16 cellular contexts compared by ENCODE assay signal in the genomic region with DNA sequence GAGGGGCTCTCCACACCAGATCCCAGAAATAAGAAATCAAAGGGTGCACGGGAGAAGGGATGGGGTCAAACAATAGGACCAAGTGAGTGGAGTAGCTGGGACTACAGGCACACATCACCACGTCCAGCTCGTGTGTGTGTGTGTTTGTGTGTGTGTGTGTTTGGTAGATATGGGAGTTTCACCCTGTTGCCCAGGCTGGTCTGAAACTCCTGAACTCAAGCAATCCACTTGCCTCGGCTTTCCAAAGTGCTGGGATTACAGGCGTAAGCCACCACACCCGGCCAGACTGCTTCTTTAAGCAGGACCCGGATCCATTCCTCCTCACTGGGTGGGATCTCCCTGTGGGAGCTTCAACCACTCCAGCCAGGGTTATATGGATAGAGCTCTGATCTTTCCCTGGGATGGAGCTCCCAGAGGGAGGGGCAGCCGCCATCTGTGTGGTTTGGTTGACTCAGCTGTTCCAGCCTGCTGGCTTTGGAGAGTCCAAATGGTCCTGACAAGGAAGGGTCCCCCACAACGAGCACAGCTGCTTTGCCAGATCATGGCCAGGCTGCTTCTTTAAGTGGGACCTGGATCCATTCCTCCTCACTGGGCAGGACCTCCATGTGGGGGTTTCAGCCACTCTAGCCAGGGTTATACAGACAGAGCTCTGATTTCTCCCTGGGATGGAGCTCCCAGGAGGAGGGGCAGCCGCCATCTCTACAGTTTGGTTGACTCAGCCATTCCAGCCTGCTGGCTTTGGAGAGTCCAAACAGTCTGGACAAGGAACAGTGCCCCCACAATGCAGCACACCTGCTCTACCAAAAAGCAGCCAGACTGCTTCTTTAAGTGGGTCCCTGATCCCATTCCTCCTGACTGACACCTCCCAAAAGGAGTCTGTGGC. TPM values are rescaled to one million over a fixed set of nuclear protein-coding genes. Genes with fewer than 3 reads are reported as not detected.
A peak's percentile ranks its signal among the peaks of the same experiment; 100 is the strongest.
DNase-seq lines count a peak whose midpoint lies in the region; ATAC-seq and TF ChIP-seq lines count a peak whose summit lies in the region.
"Had no signal": no experiment of that assay in that cellular context is flagged by ENCODE, and none has a peak within 500 bp of the region (broad histone marks: within the 10 kb centered on the region; RNA-seq: fewer than 3 reads in every experiment).

No MANE protein-coding gene starts in this region.

- H3K27ac ChIP-seq in SJCRH30: peak overlapping the region; percentile 97
- H3K27ac ChIP-seq: upper lobe of left lung had no signal

- peak; percentile 22 to 74 for DNase-seq in NCI-H524 (lab: John Stamatoyannopoulos, UW)
- no peak for DNase-seq in NCI-H524 treated with DMSO at 0.1 percent for 48 hours (lab: John Stamatoyannopoulos, UW)
- DNase-seq in SJCRH30: peak; percentile 93 to 94
- DNase-seq in fibroblast of mammary gland (ENCODE audit: low read depth): peak; percentile 41
- DNase-seq in globus pallidus (ENCODE audit: low spot score): no peak
- no peak for DNase-seq in G401 (ENCODE audit: low spot score)
- DNase-seq: activated CD4-positive, alpha-beta T cell treated with anti-CD3 and anti-CD28 coated beads, Interleukin-2, amount 50 U/mL, for 4 hours; activated T-cell treated with anti-CD3 and anti-CD28 coated beads, Interleukin-2, amount 50 U/mL, for 72 hours; CD4-positive, alpha-beta memory T cell; NCI-H1417 treated with DMSO at 0.1 percent for 48 hours had no signal

- H3K9me3 ChIP-seq in SJCRH30 (replicated peaks): peaks cover 16% of the 10 kb centered on the region
- H3K9me3 ChIP-seq in skeletal muscle satellite cell (replicated peaks; ENCODE audit: low read length): no peaks in the 10 kb centered on the region

- peaks cover 16% of the 10 kb centered on the region for H3K4me1 ChIP-seq in SJCRH30
- peaks cover 22% of the 10 kb centered on the region for H3K4me1 ChIP-seq in skeletal muscle satellite cell (ENCODE audit: control insufficient read depth, insufficient read depth, low read length)
- H3K4me1 ChIP-seq: upper lobe of left lung had no signal

- H3K4me3 ChIP-seq in SJCRH30 (peak overlapping the region; percentile 52), fibroblast of mammary gland (ENCODE audit: control insufficient read depth, low read depth, low read length) (no peak overlapping the region), skeletal muscle satellite cell (ENCODE audit: low read length) (peak overlapping the region; percentile 18)
- H3K4me3 ChIP-seq: GM12878, skin epidermis, upper lobe of left lung had no signal

- no peak for TF ChIP-seq CTCF in fibroblast of mammary gland (conservative IDR thresholded peaks at IDR 0.05; ENCODE audit: control insufficient read depth, insufficient read depth, low read depth, low read length)

- no peak for ATAC-seq in GM21423 (IDR thresholded peaks at IDR 0.05; ENCODE audit: unreplicated experiment)
- ATAC-seq: activated T-cell treated with anti-CD3 and anti-CD28 coated beads, Interleukin-2, amount 50 U/mL, for 72 hours; GM12878; stimulated activated memory B cell treated with anti-CD40 and anti-IgM and Interleukin-4, amounts not matched to agents 10 μg/mL and 1 μg/mL and 100 μg/mL, for 72 hours had no signal

- peak overlapping the region; percentile 38 for H3K4me2 ChIP-seq in skeletal muscle satellite cell (ENCODE audit: low read length)

- in situ Hi-C loops in G401 (cut with HindIII; ENCODE audit: low sequenced_read_pairs): no loop called here

- H3K36me3 ChIP-seq in SJCRH30 (no peaks in the 10 kb centered on the region), skeletal muscle satellite cell (ENCODE audit: insufficient read depth, low read length) (no peaks in the 10 kb centered on the region)
- H3K36me3 ChIP-seq: upper lobe of left lung had no signal

- H3K27me3 ChIP-seq in SJCRH30 (no peaks in the 10 kb centered on the region), skeletal muscle satellite cell (ENCODE audit: control insufficient read depth, insufficient read depth, low read length) (no peaks in the 10 kb centered on the region)
- H3K27me3 ChIP-seq: upper lobe of left lung had no signal

- peak overlapping the region; percentile 63 for H3K9ac ChIP-seq in skeletal muscle satellite cell (ENCODE audit: low read depth, low read length)

RNA-seq across cellular contexts. Expression of gene AVEN, which starts 9.1 kb away (rescaled TPM):
- 16.8 and 18.2 TPM in 2 replicates for total RNA-seq in SJCRH30 (2014; rRNA removed; shearing (Covaris generic))
- 16.4 and 17.2 TPM in 2 replicates for total RNA-seq in skeletal muscle satellite cell (2012; rRNA removed)
- total RNA-seq in G401 (2014; rRNA removed; shearing (Covaris generic)): 37.5 and 52.4 TPM in 2 replicates

RNA-seq across cellular contexts. Expression of gene EMC7, which starts 53.5 kb away (rescaled TPM):
- total RNA-seq in SJCRH30 (2014; rRNA removed; shearing (Covaris generic)): 32.5 and 33.4 TPM in 2 replicates
- total RNA-seq in skeletal muscle satellite cell (2012; rRNA removed): 36.2 and 49.1 TPM in 2 replicates
- 52.4 and 61.7 TPM in 2 replicates for total RNA-seq in G401 (2014; rRNA removed; shearing (Covaris generic))

RNA-seq across cellular contexts. Expression of gene PGBD4, which starts 53.7 kb away (rescaled TPM):
- total RNA-seq in SJCRH30 (2014; rRNA removed; shearing (Covaris generic)): 1.9 and 2.5 TPM in 2 replicates
- 2.0 TPM in 2 replicates for total RNA-seq in skeletal muscle satellite cell (2012; rRNA removed)
- 1.1 and 1.9 TPM in 2 replicates for total RNA-seq in G401 (2014; rRNA removed; shearing (Covaris generic))

Comparison
In these comparisons a context has a peak if more than half of its experiments do, and no peak if none do; other contexts are left out.
1. DNase-seq: peak in NCI-H524 (2 of 2), SJCRH30 (2 of 2) and fibroblast of mammary gland (single experiment); none in NCI-H524 treated with DMSO at 0.1 percent for 48 hours (single experiment), globus pallidus (single experiment) and G401 (single experiment).